In the genomic region with DNA sequence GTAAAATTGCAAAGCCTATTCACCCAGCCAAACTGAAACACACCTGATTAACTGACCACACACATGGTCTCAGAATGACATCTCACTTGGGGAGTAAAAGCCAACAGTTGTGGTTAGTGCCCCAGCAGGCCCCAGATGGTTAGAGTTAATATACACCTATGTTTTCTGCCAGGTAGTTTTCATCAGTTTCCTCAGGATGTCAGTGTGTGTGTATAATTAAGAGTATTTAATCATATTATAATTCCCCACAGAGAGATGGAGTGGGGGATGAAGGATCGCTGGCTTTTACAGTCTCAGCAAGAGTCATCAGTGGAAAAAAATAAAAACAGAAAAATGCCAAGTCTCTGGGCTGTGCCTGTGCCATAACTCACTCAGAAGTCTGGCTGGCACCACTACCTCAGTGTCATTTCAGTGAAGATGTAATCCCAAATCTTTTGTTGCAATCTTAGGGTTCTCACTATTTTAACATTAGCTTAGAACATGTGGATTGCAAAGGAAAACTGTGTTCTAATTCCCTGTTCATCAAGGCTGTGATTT, we compare ENCODE assay signal across 10 cellular contexts.
A peak's percentile ranks its signal among the peaks of the same experiment; 100 is the strongest.
DNase-seq lines count a peak whose midpoint lies in the region; ATAC-seq, FAIRE-seq and TF ChIP-seq lines count a peak whose summit lies in the region.
"Had no signal": no experiment of that assay in that cellular context is flagged by ENCODE, and none has a peak within 500 bp of the region (broad histone marks: within the 10 kb centered on the region; RNA-seq: fewer than 3 reads in every experiment).

No MANE protein-coding gene starts in this region.

- H3K4me1 ChIP-seq in OCI-LY7 (ENCODE audit: insufficient read depth, low read length, poor library complexity, severe bottlenecking) = peaks cover 50% of the 10 kb centered on the region

- no peak overlapping the region for H3K4me2 ChIP-seq in OCI-LY7 (ENCODE audit: low read length)

- no peaks in the 10 kb centered on the region for H4K20me1 ChIP-seq in OCI-LY7 (ENCODE audit: insufficient read depth, low read length)

- no peaks in the 10 kb centered on the region for H3K79me2 ChIP-seq in OCI-LY7 (ENCODE audit: insufficient read depth, low read depth, low read length)

- POLR2A ChIA-PET in OCI-LY7 (lab: Charles Lee) = interaction anchor here (0.7 to 1.3 kb wide), 5 partner anchors 20 to 127 kb away, joined by 3 to 6 read pairs (median 3); no protein-coding TSS in a partner anchor

- H3K9me3 ChIP-seq in OCI-LY7 (ENCODE audit: low read length) = no peaks in the 10 kb centered on the region

- H3K36me3 ChIP-seq in OCI-LY7 (ENCODE audit: insufficient read depth, low read length) = no peaks in the 10 kb centered on the region

- no peak for ATAC-seq in Right ventricle myocardium superior (ENCODE audit: poor library complexity)

- TF ChIP-seq CTCF in HFFc6 (IDR thresholded peaks at IDR 0.05) = no peak
- 0 out of 2 replicates have a peak, but pooled peaks have one; percentile 12 for TF ChIP-seq CTCF in OCI-LY7 (conservative IDR thresholded peaks at IDR 0.05; ENCODE audit: low read length)
- no peak for TF ChIP-seq CTCF in nephron (IDR thresholded peaks at IDR 0.05; ENCODE audit: unreplicated experiment in 3 of 3)

- H3K9me2 ChIP-seq in OCI-LY7 (ENCODE audit: insufficient read depth, low read length) = no peaks in the 10 kb centered on the region

- no peak overlapping the region for H3K27ac ChIP-seq in OCI-LY7 (ENCODE audit: low read depth, low read length, poor library complexity, severe bottlenecking)

- H3K27ac Mint-ChIP-seq in HFFc6 = peak overlapping the region; percentile 51
- H3K27ac Mint-ChIP-seq in nephron = peak overlapping the region; percentile 14 to 37 (median 18)

- peak; percentile 96 for FAIRE-seq in GM18507 (lab: Jason Lieb, UNC)
- FAIRE-seq: islet of Langerhans had no signal

- no TSS peak for BruUV-seq in OCI-LY7 (replicated peaks; lab: Mats Ljungman, UMichigan)

- H3K4me3 Mint-ChIP-seq in HFFc6 = peak overlapping the region; percentile 7; the same call in 1 of the 2 replicates
- H3K4me3 Mint-ChIP-seq in nephron = no peak overlapping the region
- H3K4me3 Mint-ChIP-seq: brain had no signal

- no peak overlapping the region for H2AFZ ChIP-seq in OCI-LY7 (ENCODE audit: low read length)

- intact Hi-C loops in OCI-LY7 (cut with micrococcal nuclease; ENCODE audit: unreplicated experiment) (no loop called here), Right ventricle myocardium superior (cut with DNase I) (no loop called here)

- DNase-seq in GM18507 (ENCODE audit: extremely low spot score, insufficient read length, low read depth) = peak; percentile 55
- no peak for DNase-seq in HFFc6
- DNase-seq in OCI-LY7 (ENCODE audit: low spot score) = no peak
- no peak for DNase-seq in activated naive CD4-positive, alpha-beta T cell (lab: John Stamatoyannopoulos, UW)
- DNase-seq in Right ventricle myocardium superior = no peak
- DNase-seq in stimulated activated CD4-positive, alpha-beta T cell treated with anti-CD3 and anti-CD28 coated beads, Interleukin-2, amount 100 ng/mL, for 24 hours = no peak
- DNase-seq in RPMI8226 = no peak

- H3K9me3 Mint-ChIP-seq in HFFc6 (no peaks in the 10 kb centered on the region), nephron (no peaks in the 10 kb centered on the region)

- no peaks in the 10 kb centered on the region for H3K36me3 Mint-ChIP-seq in HFFc6 (ENCODE audit: low read depth)
- no peaks in the 10 kb centered on the region for H3K36me3 Mint-ChIP-seq in nephron (ENCODE audit: low read depth)
- H3K36me3 Mint-ChIP-seq: brain had no signal

- H3K4me3 ChIP-seq in OCI-LY7 (ENCODE audit: low read depth, low read length, poor library complexity, severe bottlenecking) = no peak overlapping the region

- CTCF ChIA-PET in OCI-LY7 (lab: Charles Lee; ENCODE audit: unreplicated experiment) = no interaction called here

- H3K4me1 Mint-ChIP-seq in HFFc6 (ENCODE audit: low read depth) = peaks cover 58% of the 10 kb centered on the region
- H3K4me1 Mint-ChIP-seq in nephron = peaks cover 60% of the 10 kb centered on the region

- H3K27me3 Mint-ChIP-seq in HFFc6 (ENCODE audit: insufficient read depth) = peaks cover 1% of the 10 kb centered on the region
- H3K27me3 Mint-ChIP-seq in nephron (ENCODE audit: low read depth) = no peaks in the 10 kb centered on the region
